ENCODE assay signal across 24 cellular contexts in the genomic region with DNA sequence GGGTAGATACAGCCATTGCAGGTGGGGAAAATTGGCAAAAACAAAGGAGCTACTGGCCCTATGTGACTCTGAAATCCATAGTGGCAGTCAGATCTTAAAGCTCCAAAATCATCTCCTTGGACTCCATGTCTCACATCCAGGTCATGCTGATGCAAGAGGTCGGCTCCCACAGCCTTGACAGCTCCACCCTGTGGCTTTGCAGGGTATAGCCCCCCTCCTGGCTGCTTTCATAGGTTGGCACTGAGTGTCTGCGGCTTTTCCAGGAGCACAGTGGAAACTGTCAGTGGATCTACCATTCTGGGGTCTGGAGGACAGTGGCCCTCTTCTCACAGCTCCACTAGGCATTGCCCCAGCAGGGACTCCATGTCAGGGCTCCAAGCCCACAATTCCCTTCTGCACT.
DNase-seq lines count a peak whose midpoint lies in the region; ATAC-seq and TF ChIP-seq lines count a peak whose summit lies in the region.
"Had no signal": no experiment of that assay in that cellular context is flagged by ENCODE, and none has a peak within 500 bp of the region (broad histone marks: within the 10 kb centered on the region; RNA-seq: fewer than 3 reads in every experiment).

No MANE protein-coding gene starts in this region.

- no peak for ATAC-seq in GM21515 (IDR thresholded peaks at IDR 0.05; ENCODE audit: unreplicated experiment)
- ATAC-seq: CD8-positive, alpha-beta T cell had no signal

- no peak overlapping the region for H4K5ac ChIP-seq in mesendoderm (ENCODE audit: low read length)

- TF ChIP-seq CTCF in type B pancreatic cell (conservative IDR thresholded peaks at IDR 0.05): no peak

- DNase-seq in activated CD4-positive, alpha-beta T cell treated with anti-CD3 and anti-CD28 coated beads for 48 hours: peak; percentile 9
- DNase-seq in activated CD4-positive, alpha-beta T cell treated with anti-CD3 and anti-CD28 coated beads, Interleukin-2, amount 10 ng/mL, durations not matched to agents 24 days and 14 days: no peak
- peak; percentile 13 for DNase-seq in HT1080 (ENCODE audit: low read depth)
- DNase-seq in SK-MEL-5 (ENCODE audit: low read depth, low spot score): peak; percentile 63
- peak; percentile 13 for DNase-seq in mesendoderm
- DNase-seq in type B pancreatic cell (ENCODE audit: extremely low spot score, unreplicated experiment): no peak
- no peak for DNase-seq in stimulated activated CD4-positive, alpha-beta T cell treated with anti-CD3 and anti-CD28 coated beads, Interleukin-4, amount 100 ng/mL, for 1 hour
- DNase-seq: activated CD8-positive, alpha-beta memory T cell treated with anti-CD3 and anti-CD28 coated beads for 24 hours; activated naive CD4-positive, alpha-beta T cell treated with anti-CD3 and anti-CD28 coated beads, Interleukin-2, amount 50 U/mL, for 16 hours; activated T-cell treated with anti-CD3 and anti-CD28 coated beads, Interleukin-2, amount 50 U/mL, for 48 hours; CD8-positive, alpha-beta T cell; effector CD8-positive, alpha-beta T cell; left ventricle myocardium inferior; MM.1S; NCI-H2029; NCI-H446; Right ventricle myocardium superior; stimulated activated CD8-positive, alpha-beta memory T cell treated with anti-CD3 and anti-CD28 coated beads, Interleukin-4, amount 100 ng/mL, for 48 hours; T-helper 1 cell had no signal

- H2BK15ac ChIP-seq in mesendoderm (replicated peaks; ENCODE audit: low read depth): no peak overlapping the region

- no peak overlapping the region for H3K9ac ChIP-seq in mesendoderm (ENCODE audit: low read length)

- no peaks in the 10 kb centered on the region for H3K79me2 ChIP-seq in mesendoderm (ENCODE audit: control insufficient read depth, insufficient read depth, low read length)

- no peak overlapping the region for H3K4me3 ChIP-seq in mesendoderm (ENCODE audit: low read length)
- H3K4me3 ChIP-seq: ascending aorta, left ventricle myocardium inferior, smooth muscle cell, vagina had no signal

- no peak overlapping the region for H3K18ac ChIP-seq in mesendoderm (ENCODE audit: low read length)

- H2BK5ac ChIP-seq in mesendoderm (ENCODE audit: low read length): no peak overlapping the region

- no CpG with 5 or more reads among the region's 2 CpGs for WGBS in mesendoderm (ENCODE audit: extremely low coverage, insufficient coverage, low lambda C conversion rate)

- H3K27me3 ChIP-seq in mesendoderm (ENCODE audit: insufficient read depth, low read length, poor library complexity): no peaks in the 10 kb centered on the region
- H3K27me3 ChIP-seq: ascending aorta, neutrophil, vagina had no signal

- no peak overlapping the region for H3K27ac Mint-ChIP-seq in activated CD4-positive, alpha-beta T cell treated with anti-CD3 and anti-CD28 coated beads, Interleukin-2, amount 10 ng/mL, durations not matched to agents 24 days and 14 days
- no peak overlapping the region for H3K27ac Mint-ChIP-seq in type B pancreatic cell
- H3K27ac Mint-ChIP-seq: CD8-positive, alpha-beta T cell had no signal

- in situ Hi-C loops in SK-MEL-5 (cut with HindIII; ENCODE audit: low pct_unique_long_range_greater_than_20kb, low sequenced_read_pairs): no loop called here

- H3K56ac ChIP-seq in mesendoderm (ENCODE audit: low read length): no peak overlapping the region

- no peaks in the 10 kb centered on the region for H3K4me1 Mint-ChIP-seq in activated CD4-positive, alpha-beta T cell treated with anti-CD3 and anti-CD28 coated beads, Interleukin-2, amount 10 ng/mL, durations not matched to agents 24 days and 14 days
- no peaks in the 10 kb centered on the region for H3K4me1 Mint-ChIP-seq in type B pancreatic cell (ENCODE audit: unreplicated experiment)

- no peak overlapping the region for H2AK5ac ChIP-seq in mesendoderm (ENCODE audit: low read length)

- no peak overlapping the region for H3K27ac ChIP-seq in mesendoderm (ENCODE audit: low read depth, low read length)
- H3K27ac ChIP-seq: ascending aorta, left ventricle myocardium inferior, neutrophil, vagina had no signal

- no peak overlapping the region for H3K4me2 ChIP-seq in mesendoderm (ENCODE audit: low read length)
- H3K4me2 ChIP-seq: smooth muscle cell had no signal

- H4K8ac ChIP-seq in mesendoderm (ENCODE audit: low read depth, low read length): no peak overlapping the region

- H3K4ac ChIP-seq in mesendoderm (ENCODE audit: low read depth, low read length): no peak overlapping the region

- peaks cover 4% of the 10 kb centered on the region for H3K9me3 Mint-ChIP-seq in activated CD4-positive, alpha-beta T cell treated with anti-CD3 and anti-CD28 coated beads, Interleukin-2, amount 10 ng/mL, durations not matched to agents 24 days and 14 days
- H3K9me3 Mint-ChIP-seq in type B pancreatic cell: peaks cover 13% of the 10 kb centered on the region

- H2BK120ac ChIP-seq in mesendoderm (ENCODE audit: low read depth, low read length): no peak overlapping the region

- H3K4me3 Mint-ChIP-seq in activated CD4-positive, alpha-beta T cell treated with anti-CD3 and anti-CD28 coated beads, Interleukin-2, amount 10 ng/mL, durations not matched to agents 24 days and 14 days: no peak overlapping the region
- no peak overlapping the region for H3K4me3 Mint-ChIP-seq in type B pancreatic cell
- H3K4me3 Mint-ChIP-seq: CD8-positive, alpha-beta T cell had no signal

- H3K4me1 ChIP-seq in mesendoderm (ENCODE audit: control insufficient read depth, low read depth, low read length): no peaks in the 10 kb centered on the region
- H3K4me1 ChIP-seq: ascending aorta, left ventricle myocardium inferior, vagina had no signal

- H3K79me1 ChIP-seq in mesendoderm (ENCODE audit: low read length): no peaks in the 10 kb centered on the region

- H3K36me3 Mint-ChIP-seq in activated CD4-positive, alpha-beta T cell treated with anti-CD3 and anti-CD28 coated beads, Interleukin-2, amount 10 ng/mL, durations not matched to agents 24 days and 14 days (ENCODE audit: low read depth): no peaks in the 10 kb centered on the region
- H3K36me3 Mint-ChIP-seq in type B pancreatic cell: no peaks in the 10 kb centered on the region
- H3K36me3 Mint-ChIP-seq: CD8-positive, alpha-beta T cell had no signal

- H3K36me3 ChIP-seq in mesendoderm (ENCODE audit: control insufficient read depth, insufficient read depth, low read length): no peaks in the 10 kb centered on the region
- H3K36me3 ChIP-seq: ascending aorta, left ventricle myocardium inferior, neutrophil, vagina had no signal

- intact Hi-C loops in activated CD4-positive, alpha-beta T cell treated with anti-CD3 and anti-CD28 coated beads, Interleukin-2, amount 10 ng/mL, durations not matched to agents 24 days and 14 days (cut with micrococcal nuclease): no loop called here

- no peaks in the 10 kb centered on the region for H3K27me3 Mint-ChIP-seq in activated CD4-positive, alpha-beta T cell treated with anti-CD3 and anti-CD28 coated beads, Interleukin-2, amount 10 ng/mL, durations not matched to agents 24 days and 14 days
- H3K27me3 Mint-ChIP-seq in type B pancreatic cell: no peaks in the 10 kb centered on the region

- no peak overlapping the region for H3K23ac ChIP-seq in mesendoderm (ENCODE audit: low read length)

Comparison
In these comparisons a context has a peak if more than half of its experiments do, and no peak if none do; other contexts are left out.
1. DNase-seq: peak in activated CD4-positive, alpha-beta T cell treated with anti-CD3 and anti-CD28 coated beads for 48 hours (single experiment), HT1080 (single experiment), SK-MEL-5 (single experiment) and mesendoderm (single experiment); none in activated CD4-positive, alpha-beta T cell treated with anti-CD3 and anti-CD28 coated beads, Interleukin-2, amount 10 ng/mL, durations not matched to agents 24 days and 14 days (single experiment), type B pancreatic cell (single experiment) and stimulated activated CD4-positive, alpha-beta T cell treated with anti-CD3 and anti-CD28 coated beads, Interleukin-4, amount 100 ng/mL, for 1 hour (single experiment).